In the genomic region with DNA sequence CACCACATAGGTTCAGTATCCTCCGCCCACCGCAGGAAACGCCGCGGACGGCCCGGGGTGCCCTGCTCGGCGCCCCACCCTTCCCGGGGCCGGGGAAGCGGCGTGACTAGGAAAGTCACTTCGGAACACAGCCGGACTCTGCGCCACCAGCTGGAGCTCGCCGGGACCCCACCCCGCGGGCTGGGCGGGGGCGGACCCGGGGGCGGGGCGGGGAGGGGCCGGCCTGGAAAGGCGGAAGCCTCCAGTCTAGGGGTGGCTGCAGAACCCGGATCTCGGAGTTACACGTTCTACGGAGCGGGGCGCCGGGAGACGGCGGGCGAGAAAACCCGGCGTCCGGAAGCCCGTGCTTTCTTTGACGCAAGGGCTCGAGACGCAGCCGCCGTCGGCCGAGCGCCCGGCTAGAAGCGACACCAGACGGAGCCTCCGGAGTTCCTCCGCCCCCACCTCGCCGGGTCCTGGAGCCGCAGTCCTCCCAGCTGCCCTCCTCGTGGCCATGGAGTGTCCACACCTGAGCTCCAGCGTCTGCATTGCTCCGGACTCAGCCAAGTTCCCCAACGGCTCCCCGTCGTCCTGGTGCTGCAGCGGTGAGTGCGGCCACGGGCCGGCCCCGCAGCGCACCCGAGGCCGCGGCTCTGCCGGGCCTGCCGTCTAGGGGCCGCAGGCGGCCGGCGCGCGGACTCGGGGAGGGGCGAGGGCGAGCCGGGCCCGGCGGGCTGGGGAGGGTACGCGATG, we compare ENCODE assay signal across 8 cellular contexts. TPM values are rescaled to one million over a fixed set of nuclear protein-coding genes. Genes with fewer than 3 reads are reported as not detected.
DNase-seq lines count a peak whose midpoint lies in the region; ATAC-seq and TF ChIP-seq lines count a peak whose summit lies in the region.

A gene with protein sequence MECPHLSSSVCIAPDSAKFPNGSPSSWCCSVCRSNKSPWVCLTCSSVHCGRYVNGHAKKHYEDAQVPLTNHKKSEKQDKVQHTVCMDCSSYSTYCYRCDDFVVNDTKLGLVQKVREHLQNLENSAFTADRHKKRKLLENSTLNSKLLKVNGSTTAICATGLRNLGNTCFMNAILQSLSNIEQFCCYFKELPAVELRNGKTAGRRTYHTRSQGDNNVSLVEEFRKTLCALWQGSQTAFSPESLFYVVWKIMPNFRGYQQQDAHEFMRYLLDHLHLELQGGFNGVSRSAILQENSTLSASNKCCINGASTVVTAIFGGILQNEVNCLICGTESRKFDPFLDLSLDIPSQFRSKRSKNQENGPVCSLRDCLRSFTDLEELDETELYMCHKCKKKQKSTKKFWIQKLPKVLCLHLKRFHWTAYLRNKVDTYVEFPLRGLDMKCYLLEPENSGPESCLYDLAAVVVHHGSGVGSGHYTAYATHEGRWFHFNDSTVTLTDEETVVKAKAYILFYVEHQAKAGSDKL (plus strand): TSS at position 347 of the 732 bp plus-strand sequence. CDS start 147 bp downstream, at position 494.

- H3K4me3 ChIP-seq in KMS-11 (IDR thresholded peaks at IDR 0.05; ENCODE audit: insufficient read depth, low read depth, low read length) = peak within 1 kb of the TSS; percentile 45
- H3K4me3 ChIP-seq in Peyer's patch = peak within 1 kb of the TSS; percentile 80 to 93 (median 87)
- H3K4me3 ChIP-seq in esophagus muscularis mucosa = peak within 1 kb of the TSS; percentile 77 to 97 (median 88)

- peak; percentile 48 for ATAC-seq in GM21723 (IDR thresholded peaks at IDR 0.05; ENCODE audit: unreplicated experiment)

- H3K27me3 ChIP-seq in KMS-11 (ENCODE audit: insufficient read depth, low read depth) (no peaks in the 10 kb centered on the region), Peyer's patch (no peaks in the 10 kb centered on the region), esophagus muscularis mucosa (peaks cover 0 to 5% (median 0%) of the 10 kb centered on the region in 4 donors)

- peak; percentile 85 for DNase-seq in DMS53 treated with DMSO at 0.1 percent for 48 hours (lab: John Stamatoyannopoulos, UW; ENCODE audit: unreplicated experiment)
- DNase-seq in Peyer's patch = peak; percentile 91 to 98 (median 97)
- DNase-seq in activated T-cell treated with anti-CD3 and anti-CD28 coated beads, Interleukin-2, amount 50 U/mL, for 48 hours = peak; percentile 99
- DNase-seq in esophagus muscularis mucosa (ENCODE audit: extremely low spot score) = peak; percentile 98
- peak; percentile 95 for DNase-seq in myocyte (ENCODE audit: low read depth)
- peak; percentile 89 to 90 for DNase-seq in stimulated activated CD8-positive, alpha-beta memory T cell treated with anti-CD3 and anti-CD28 coated beads, Interleukin-7, amount 100 ng/mL, for 4 hours (ENCODE audit: low read depth in 2 of 2)

- H3K27ac ChIP-seq in KMS-11 (peak within 1 kb of the TSS; percentile 87), Peyer's patch (peak within 1 kb of the TSS; percentile 98 to 99 (median 99)), esophagus muscularis mucosa (replicated peaks in 1 of 4) (peak within 1 kb of the TSS; percentile 99 to 100 (median 99))

- TF ChIP-seq POLR2A in Peyer's patch (IDR thresholded peaks at IDR 0.05) (peak; percentile 69 to 89), esophagus muscularis mucosa (IDR thresholded peaks at IDR 0.05; ENCODE audit: low read depth) (peak; percentile 56)

- H3K9me3 ChIP-seq in Peyer's patch (no peaks in the 10 kb centered on the region), esophagus muscularis mucosa (no peaks in the 10 kb centered on the region)

- peak within 1 kb of the TSS; percentile 97 for H2AFZ ChIP-seq in KMS-11 (ENCODE audit: low read depth)

- peaks cover 26% of the 10 kb centered on the region for H3K4me1 ChIP-seq in KMS-11 (ENCODE audit: low read depth, poor library complexity, severe bottlenecking)
- H3K4me1 ChIP-seq in Peyer's patch = peaks cover 5 to 72% (median 28%) of the 10 kb centered on the region in 4 donors
- H3K4me1 ChIP-seq in esophagus muscularis mucosa = peaks cover 65 to 74% (median 71%) of the 10 kb centered on the region in 4 donors

- no peaks in the 10 kb centered on the region for H3K36me3 ChIP-seq in KMS-11 (ENCODE audit: insufficient read depth)
- no peaks in the 10 kb centered on the region for H3K36me3 ChIP-seq in Peyer's patch
- no peaks in the 10 kb centered on the region for H3K36me3 ChIP-seq in esophagus muscularis mucosa

- peak within 1 kb of the TSS; percentile 92 for H3K4me2 ChIP-seq in KMS-11

- H3K79me2 ChIP-seq in KMS-11 (ENCODE audit: insufficient read depth, low read depth) = peaks cover 43% of the 10 kb centered on the region

- intact Hi-C loops in esophagus muscularis mucosa (cut with DNase I) = loop anchor here (5.0 kb wide), 1 partner anchor 48 kb away; no protein-coding TSS in a partner anchor

- H4K20me1 ChIP-seq in KMS-11 (ENCODE audit: insufficient read depth) = peaks cover 18% of the 10 kb centered on the region; the same call in 1 of the 2 replicates

- TF ChIP-seq CTCF in KMS-11 (conservative IDR thresholded peaks at IDR 0.05; ENCODE audit: low read depth, low read length) (no peak), Peyer's patch (IDR thresholded peaks at IDR 0.05) (peak in 5 of 6 experiments; percentile 34 to 72 (median 45)), esophagus muscularis mucosa (IDR thresholded peaks at IDR 0.05) (peak in 1 of 3 experiments; percentile 65)

- H3K9ac ChIP-seq in KMS-11 = peak within 1 kb of the TSS; percentile 97

- no peak for TF ChIP-seq EP300 in esophagus muscularis mucosa (IDR thresholded peaks at IDR 0.05)

- WGBS in esophagus muscularis mucosa = 0% methylated on average over 17 of the region's 88 CpGs

RNA-seq across cellular contexts. Expression of the gene that starts here (rescaled TPM):
- total RNA-seq in Peyer's patch (10 to 100 TPM; 67.8 to 86.1 (median 76.9) TPM), esophagus muscularis mucosa (10 to 100 TPM; 40.1 to 46.5 (median 41.3) TPM), myocyte (27.1 and 28.6 TPM in 2 replicates)
- polyA plus RNA-seq in myocyte (2012) = 13.9 TPM

Comparison
In these comparisons a context has a peak if more than half of its experiments do, and no peak if none do; other contexts are left out.
1. Peak in every context shown above with its lines: DNase-seq, ATAC-seq, H3K4me3 ChIP-seq and H3K27ac ChIP-seq.